ENCODE assay signal across 8 cellular contexts in genomic region chr11:65429724-65430405, GRCh38. TPM values are rescaled to one million over a fixed set of nuclear protein-coding genes. Genes with fewer than 3 reads are reported as not detected.
A peak's percentile ranks its signal among the peaks of the same experiment; 100 is the strongest.
DNase-seq lines count a peak whose midpoint lies in the region; ATAC-seq and TF ChIP-seq lines count a peak whose summit lies in the region.

No MANE protein-coding gene starts in this region.

- WGBS in hepatocyte (ENCODE audit: low lambda C conversion rate, missing lambda C conversion rate): 46% methylated on average over 9 of the region's 9 CpGs
- 36% methylated on average over 9 of the region's 9 CpGs for WGBS in smooth muscle cell (ENCODE audit: low lambda C conversion rate)

- H4K20me1 ChIP-seq in OCI-LY1 (ENCODE audit: insufficient read depth, low read length): no peaks in the 10 kb centered on the region
- H4K20me1 ChIP-seq in hepatocyte (ENCODE audit: insufficient read depth, poor library complexity, severe bottlenecking): peaks cover 72% of the 10 kb centered on the region
- peaks cover 100% of the 10 kb centered on the region for H4K20me1 ChIP-seq in smooth muscle cell (ENCODE audit: low read depth)

- H3F3A ChIP-seq in OCI-LY1 (ENCODE audit: insufficient read depth, low read length) (no peaks in the 10 kb centered on the region; the same call in 1 of the 2 replicates), smooth muscle cell (ENCODE audit: low read depth) (peaks cover 79% of the 10 kb centered on the region)

- no peak for ATAC-seq in HG03025 (IDR thresholded peaks at IDR 0.05; ENCODE audit: low FRiP score, unreplicated experiment)

- no peaks in the 10 kb centered on the region for H3K27me3 ChIP-seq in OCI-LY1 (ENCODE audit: insufficient read depth, low read length)
- no peaks in the 10 kb centered on the region for H3K27me3 ChIP-seq in hepatocyte
- no peaks in the 10 kb centered on the region for H3K27me3 ChIP-seq in smooth muscle cell (ENCODE audit: low read depth)

- H3K9me3 ChIP-seq in OCI-LY1 (ENCODE audit: low read length): no peaks in the 10 kb centered on the region
- no peaks in the 10 kb centered on the region for H3K9me3 ChIP-seq in hepatocyte (ENCODE audit: low read depth)
- no peaks in the 10 kb centered on the region for H3K9me3 ChIP-seq in smooth muscle cell (replicated peaks; ENCODE audit: low read depth)

- H3K9me2 ChIP-seq in OCI-LY1 (ENCODE audit: low read depth, low read length) (no peaks in the 10 kb centered on the region), hepatocyte (replicated peaks; ENCODE audit: insufficient read depth) (no peaks in the 10 kb centered on the region)

- peak overlapping the region; percentile 88 for H3K4me2 ChIP-seq in OCI-LY1 (ENCODE audit: low read length)
- peak overlapping the region; percentile 91 for H3K4me2 ChIP-seq in hepatocyte
- H3K4me2 ChIP-seq in smooth muscle cell: peak overlapping the region; percentile 99

- peak overlapping the region; percentile 99 for H3K27ac ChIP-seq in OCI-LY1 (ENCODE audit: low read depth, low read length, poor library complexity, severe bottlenecking)
- peak overlapping the region; percentile 100 for H3K27ac ChIP-seq in hepatocyte
- peak overlapping the region; percentile 100 for H3K27ac ChIP-seq in smooth muscle cell (ENCODE audit: low read depth)

- DNase-seq in SIG-M5 treated with dmso at 0.1 percent for 504 hours (lab: John Stamatoyannopoulos, UW; ENCODE audit: unreplicated experiment): peak; percentile 52
- no peak for DNase-seq in SIG-M5 (lab: John Stamatoyannopoulos, UW)
- peak; percentile 84 for DNase-seq in amniotic epithelial cell (ENCODE audit: low read depth)
- peak; percentile 76 for DNase-seq in hepatocyte (ENCODE audit: low spot score)
- DNase-seq in smooth muscle cell (lab: John Stamatoyannopoulos, UW; ENCODE audit: unreplicated experiment): no peak
- DNase-seq in HuH-7 (ENCODE audit: low spot score): no peak

- H3K4me3 ChIP-seq in OCI-LY1 (ENCODE audit: low read depth, low read length, poor library complexity, severe bottlenecking) (peak overlapping the region; percentile 95), hepatocyte (no peak overlapping the region), smooth muscle cell (peak overlapping the region; percentile 88)

- H2AFZ ChIP-seq in OCI-LY1 (ENCODE audit: low read length): no peak overlapping the region
- no peak overlapping the region for H2AFZ ChIP-seq in hepatocyte
- H2AFZ ChIP-seq in smooth muscle cell (ENCODE audit: low read depth): no peak overlapping the region

- H3K9ac ChIP-seq in OCI-LY1 (ENCODE audit: low read length) (peak overlapping the region; percentile 99), smooth muscle cell (ENCODE audit: low read depth) (peak overlapping the region; percentile 35)

- peaks cover 87% of the 10 kb centered on the region for H3K79me2 ChIP-seq in OCI-LY1 (ENCODE audit: insufficient read depth, low read length)
- H3K79me2 ChIP-seq in hepatocyte: peaks cover 89% of the 10 kb centered on the region
- peaks cover 100% of the 10 kb centered on the region for H3K79me2 ChIP-seq in smooth muscle cell (ENCODE audit: low read depth)

- peaks cover 64% of the 10 kb centered on the region for H3K36me3 ChIP-seq in OCI-LY1 (ENCODE audit: insufficient read depth, low read length)
- no peaks in the 10 kb centered on the region for H3K36me3 ChIP-seq in hepatocyte (replicated peaks; ENCODE audit: insufficient read depth, low read depth)
- H3K36me3 ChIP-seq in smooth muscle cell (ENCODE audit: low read depth): no peaks in the 10 kb centered on the region

- no peak for TF ChIP-seq CTCF in OCI-LY1 (IDR thresholded peaks at IDR 0.05; ENCODE audit: low read length)
- TF ChIP-seq CTCF in hepatocyte (IDR thresholded peaks at IDR 0.05; ENCODE audit: poor library complexity): no peak
- no peak for TF ChIP-seq CTCF in smooth muscle cell (IDR thresholded peaks at IDR 0.05; ENCODE audit: borderline replicate concordance, insufficient read depth, poor library complexity, severe bottlenecking)

- peaks cover 93% of the 10 kb centered on the region for H3K4me1 ChIP-seq in OCI-LY1 (ENCODE audit: insufficient read depth, low read length, severe bottlenecking)
- H3K4me1 ChIP-seq in hepatocyte (ENCODE audit: insufficient read depth): no peaks in the 10 kb centered on the region
- H3K4me1 ChIP-seq in smooth muscle cell (ENCODE audit: low read depth): peaks cover 6% of the 10 kb centered on the region

RNA-seq across cellular contexts. Expression of gene NEAT1, which starts 7.3 kb away (rescaled TPM):
- total RNA-seq in hepatocyte: 104 and 130 TPM in 2 replicates
- 168 and 209 TPM in 2 replicates for polyA plus RNA-seq in hepatocyte
- total RNA-seq in smooth muscle cell: 142 and 155 TPM in 2 replicates
- polyA plus RNA-seq in smooth muscle cell: 14.9 and 84.6 TPM in 2 replicates

RNA-seq across cellular contexts. Expression of gene FRMD8, which starts 43.4 kb away (rescaled TPM):
- 20.8 and 25.7 TPM in 2 replicates for total RNA-seq in hepatocyte
- 22.2 and 31.0 TPM in 2 replicates for polyA plus RNA-seq in hepatocyte
- total RNA-seq in smooth muscle cell: 16.7 and 19.1 TPM in 2 replicates
- polyA plus RNA-seq in smooth muscle cell: 37.8 and 40.8 TPM in 2 replicates

RNA-seq across cellular contexts. Expression of gene SLC25A45, which starts 47.4 kb away (rescaled TPM):
- total RNA-seq in hepatocyte (4.9 and 8.8 TPM in 2 replicates), smooth muscle cell (0.81 and 2.2 TPM in 2 replicates)
- polyA plus RNA-seq in hepatocyte (13.9 and 20.3 TPM in 2 replicates), smooth muscle cell (3.4 and 7.7 TPM in 2 replicates)

Comparison
In these comparisons a context has a peak if more than half of its experiments do, and no peak if none do; other contexts are left out.
1. DNase-seq: peak in SIG-M5 treated with dmso at 0.1 percent for 504 hours (single experiment), amniotic epithelial cell (single experiment) and hepatocyte (single experiment); none in SIG-M5 (single experiment), smooth muscle cell (single experiment) and HuH-7 (single experiment).
2. Peak in every context shown above with its lines, with median percentiles within 50 percentile points of each other: H3K27ac ChIP-seq and H3K4me2 ChIP-seq.